ENCODE assay signal across 8 cellular contexts in genomic region chr2:34096552-34097171, GRCh38.
DNase-seq lines count a peak whose midpoint lies in the region; FAIRE-seq and TF ChIP-seq lines count a peak whose summit lies in the region.

No MANE protein-coding gene starts in this region.

- no peak overlapping the region for H3K4me3 ChIP-seq in MG63

- H3K9me3 ChIP-seq in MG63: no peaks in the 10 kb centered on the region

- FAIRE-seq in H54 (lab: Jason Lieb, UNC): peak; percentile 79

- H3K27me3 ChIP-seq in MG63: no peaks in the 10 kb centered on the region

- peak; percentile 17 for DNase-seq in activated gamma-delta T cell treated with Interleukin-2 at 50 U/mL for 16 hours
- no peak for DNase-seq in activated gamma-delta T cell (lab: John Stamatoyannopoulos, UW)
- no peak for DNase-seq in H54 (ENCODE audit: insufficient read length, low spot score)
- peak; percentile 2 for DNase-seq in MG63
- peak; percentile 26 for DNase-seq in T-helper 9 cell
- peak; percentile 83 for DNase-seq in dermis blood vessel endothelial cell
- peak; percentile 70 to 79 for DNase-seq in lung microvascular endothelial cell (ENCODE audit: low read depth in 2 of 2)
- DNase-seq in superior temporal gyrus (ENCODE audit: extremely low spot score): peak; percentile 98

- TF ChIP-seq POLR2A in H54 (IDR thresholded peaks at IDR 0.05; ENCODE audit: low read depth, low read length): no peak

- no peaks in the 10 kb centered on the region for H3K36me3 ChIP-seq in MG63

Comparison
In these comparisons a context has a peak if more than half of its experiments do, and no peak if none do; other contexts are left out.
1. DNase-seq: peak in activated gamma-delta T cell treated with Interleukin-2 at 50 U/mL for 16 hours (single experiment), MG63 (single experiment), T-helper 9 cell (single experiment), dermis blood vessel endothelial cell (single experiment), lung microvascular endothelial cell (2 of 2) and superior temporal gyrus (single experiment); none in activated gamma-delta T cell (single experiment) and H54 (single experiment).